In the genomic region with DNA sequence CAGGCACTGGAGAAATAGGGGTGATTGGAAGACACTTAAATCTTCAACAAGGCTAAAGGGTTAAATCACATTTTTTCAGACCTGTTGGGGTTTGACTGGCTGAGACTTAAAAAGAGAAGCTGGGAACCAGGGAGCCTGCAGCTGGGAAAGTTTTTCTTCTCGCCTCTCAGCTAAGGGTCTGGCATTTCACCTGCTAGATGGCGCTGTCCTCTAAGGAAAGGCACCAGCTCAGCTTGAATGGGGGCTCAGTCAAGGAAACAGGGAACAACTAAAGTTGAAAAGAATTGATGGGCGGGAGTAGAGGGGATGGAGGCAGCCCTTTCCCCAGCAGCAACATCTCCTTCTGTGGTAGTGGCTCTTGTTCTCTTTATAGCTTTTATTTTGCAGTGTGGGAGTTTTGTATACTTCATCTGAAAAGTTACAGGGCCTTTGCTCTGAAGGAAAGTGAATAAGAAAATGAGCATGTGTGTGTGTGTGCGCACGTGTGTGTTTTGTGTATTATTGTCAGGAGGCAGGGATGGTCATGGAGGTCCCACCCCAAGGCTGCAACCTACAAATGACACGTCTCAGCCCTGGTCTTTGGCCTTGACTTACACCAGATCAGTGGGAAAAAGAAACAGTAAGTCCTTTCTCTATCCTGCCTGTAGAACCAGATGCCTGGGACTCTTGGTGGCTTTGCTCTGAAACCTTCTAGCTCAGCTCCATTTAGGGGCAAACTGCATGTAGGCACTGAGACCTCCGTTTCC, we compare ENCODE assay signal across 8 cellular contexts.
DNase-seq lines count a peak whose midpoint lies in the region; ATAC-seq and TF ChIP-seq lines count a peak whose summit lies in the region.

No MANE protein-coding gene starts in this region.

- no TSS peak for BruUV-seq in Caco-2 (replicated peaks; lab: Mats Ljungman, UMichigan)

- ATAC-seq in effector memory CD8-positive, alpha-beta T cell (replicated peaks) = no peak

- H3K9me3 Mint-ChIP-seq in Caco-2 (ENCODE audit: unreplicated experiment) = no peaks in the 10 kb centered on the region
- H3K9me3 Mint-ChIP-seq in effector memory CD8-positive, alpha-beta T cell = no peaks in the 10 kb centered on the region

- peak; percentile 67 to 69 for DNase-seq in Caco-2
- peak; percentile 83 for DNase-seq in GM23248
- DNase-seq in NCI-H226 = peak; percentile 28
- peak; percentile 22 to 26 for DNase-seq in activated CD4-positive, alpha-beta T cell treated with anti-CD3 and anti-CD28 coated beads, Interleukin-2, amount 50 U/mL, for 4 hours
- peak; percentile 5 to 13 (median 7) for DNase-seq in effector memory CD8-positive, alpha-beta T cell
- peak; percentile 89 for DNase-seq in medulla oblongata (ENCODE audit: extremely low spot score)
- peak; percentile 2 to 5 for DNase-seq in stimulated activated CD8-positive, alpha-beta memory T cell treated with anti-CD3 and anti-CD28 coated beads, Interleukin-4, amount 100 ng/mL, for 1 hour (ENCODE audit: low read depth in 2 of 2, low spot score in 1 of 2)
- no peak for DNase-seq in NCI-H1048 (lab: John Stamatoyannopoulos, UW)

- H3K36me3 ChIP-seq in Caco-2 (ENCODE audit: control insufficient read depth, insufficient read depth, low read length) (no peaks in the 10 kb centered on the region), GM23248 (ENCODE audit: low read depth) (no peaks in the 10 kb centered on the region)

- H3K4me3 Mint-ChIP-seq in Caco-2 (ENCODE audit: unreplicated experiment) = no peak overlapping the region
- H3K4me3 Mint-ChIP-seq in effector memory CD8-positive, alpha-beta T cell = no peak overlapping the region

- peak; percentile 74 to 87 for TF ChIP-seq CTCF in Caco-2 (IDR thresholded peaks at IDR 0.05; ENCODE audit: insufficient read depth in 1 of 2, low read depth in 1 of 2, low read length in 1 of 2, severe bottlenecking in 1 of 2, unreplicated experiment in 1 of 2)

- H3K27me3 Mint-ChIP-seq in Caco-2 (ENCODE audit: insufficient read depth, unreplicated experiment) = peaks cover 7% of the 10 kb centered on the region
- peaks cover 19 to 55% of the 10 kb centered on the region in 2 donors for H3K27me3 Mint-ChIP-seq in effector memory CD8-positive, alpha-beta T cell

- H2AFZ ChIP-seq in GM23248 = no peak overlapping the region

- POLR2A ChIA-PET in Caco-2 (lab: Charles Lee) = no interaction called here

- no peaks in the 10 kb centered on the region for H3K9me3 ChIP-seq in Caco-2
- H3K9me3 ChIP-seq in GM23248 (ENCODE audit: low read depth) = no peaks in the 10 kb centered on the region

- WGBS in GM23248 (ENCODE audit: low coverage in 1 of 2, low lambda C conversion rate in 2 of 2, missing lambda C conversion rate in 2 of 2), 2 experiments = 36 to 37% methylated on average over 7 of the region's 7 CpGs

- H3K27me3 ChIP-seq in Caco-2 (replicated peaks; ENCODE audit: control insufficient read depth, insufficient read depth, low read length) = no peaks in the 10 kb centered on the region
- no peaks in the 10 kb centered on the region for H3K27me3 ChIP-seq in GM23248 (replicated peaks; ENCODE audit: insufficient read depth)

- H4K20me1 ChIP-seq in GM23248 (ENCODE audit: insufficient read depth) = no peaks in the 10 kb centered on the region

- intact Hi-C loops in Caco-2 (cut with micrococcal nuclease; ENCODE audit: unreplicated experiment) = loop anchor here (1.0 kb wide), 3 partner anchors 520 to 958 kb away; no protein-coding TSS in a partner anchor

- H3K4me1 Mint-ChIP-seq in Caco-2 (ENCODE audit: low read depth, unreplicated experiment) = no peaks in the 10 kb centered on the region
- no peaks in the 10 kb centered on the region for H3K4me1 Mint-ChIP-seq in effector memory CD8-positive, alpha-beta T cell (ENCODE audit: low read depth in 2 of 2)

- H3K4me3 ChIP-seq in Caco-2 (ENCODE audit: low read depth, low read length) (no peak overlapping the region), GM23248 (no peak overlapping the region)

- no peak overlapping the region for H3K27ac ChIP-seq in GM23248

- in situ Hi-C loops in GM23248 (cut with MboI) = loop anchor here (10.0 kb wide), 2 partner anchors 520 to 930 kb away; no protein-coding TSS in a partner anchor

- H3K36me3 Mint-ChIP-seq in Caco-2 (ENCODE audit: insufficient read depth, unreplicated experiment) = no peaks in the 10 kb centered on the region
- H3K36me3 Mint-ChIP-seq in effector memory CD8-positive, alpha-beta T cell (ENCODE audit: insufficient read depth) = no peaks in the 10 kb centered on the region

- no peaks in the 10 kb centered on the region for H3K79me2 ChIP-seq in GM23248 (ENCODE audit: insufficient read depth)

- H3K9ac ChIP-seq in GM23248 = no peak overlapping the region

- H3K4me1 ChIP-seq in Caco-2 = peaks cover 11% of the 10 kb centered on the region; the same call in 1 of the 2 replicates
- H3K4me1 ChIP-seq in GM23248 (ENCODE audit: insufficient read depth) = peaks cover 17% of the 10 kb centered on the region; the same call in 1 of the 2 replicates

- CTCF ChIA-PET in Caco-2 (lab: Charles Lee) = interaction anchor here (0.5 to 1.3 kb wide), 10 partner anchors 35 to 1286 kb away, joined by 3 to 9 read pairs (median 3); no protein-coding TSS in a partner anchor

- no peaks in the 10 kb centered on the region for H3K9me2 ChIP-seq in GM23248 (ENCODE audit: insufficient read depth)

- no peak overlapping the region for H3K27ac Mint-ChIP-seq in Caco-2 (ENCODE audit: unreplicated experiment)
- no peak overlapping the region for H3K27ac Mint-ChIP-seq in effector memory CD8-positive, alpha-beta T cell

- no peaks in the 10 kb centered on the region for H3F3A ChIP-seq in GM23248 (ENCODE audit: insufficient read depth)

- no peak overlapping the region for H3K4me2 ChIP-seq in GM23248 (ENCODE audit: unreplicated experiment)
